15 cellular contexts compared by ENCODE assay signal in genomic region chr20:2315440-2315778, GRCh38. TPM values are rescaled to one million over a fixed set of nuclear protein-coding genes. Genes with fewer than 3 reads are reported as not detected.
"Had no signal": no experiment of that assay in that cellular context is flagged by ENCODE, and none has a peak within 500 bp of the region (broad histone marks: within the 10 kb centered on the region; RNA-seq: fewer than 3 reads in every experiment).

No MANE protein-coding gene starts in this region.

- H3K4me3 Mint-ChIP-seq: activated B cell treated with CpG ODN at 0.5 μM for 24 hours; activated CD8-positive, alpha-beta T cell treated with anti-CD3 and anti-CD28 coated beads for 36 hours; activated T-cell treated with anti-CD3 and anti-CD28 coated beads, Interleukin-2, amount 50 U/mL, for 4 hours; neural progenitor cell; stimulated activated naive B cell treated with anti-CD40 and anti-IgM and Interleukin-4, amounts not matched to agents 10 μg/mL and 1 μg/mL and 100 μg/mL, for 72 hours; T-helper 2 cell treated with Interferon-gamma antibody and Interleukin-4, amounts not matched to agents 5 μg/mL and 100 μg/mL, for 36 hours had no signal

- H3K4me1 Mint-ChIP-seq: activated B cell treated with CpG ODN at 0.5 μM for 24 hours; stimulated activated naive B cell treated with anti-CD40 and anti-IgM and Interleukin-4, amounts not matched to agents 10 μg/mL and 1 μg/mL and 100 μg/mL, for 72 hours had no signal

- H3K4me3 ChIP-seq: adrenal gland, neural progenitor cell, tibial nerve had no signal

- H3K27me3 ChIP-seq: adrenal gland, neural progenitor cell, tibial nerve had no signal

- ATAC-seq: activated CD8-positive, alpha-beta T cell treated with anti-CD3 and anti-CD28 coated beads for 36 hours; activated T-cell treated with anti-CD3 and anti-CD28 coated beads, Interleukin-2, amount 50 U/mL, for 4 hours; stimulated activated naive B cell treated with anti-CD40 and anti-IgM and Interleukin-4, amounts not matched to agents 10 μg/mL and 1 μg/mL and 100 μg/mL, for 72 hours had no signal

- H3K36me3 ChIP-seq: adrenal gland, neural progenitor cell, tibial nerve had no signal

- H3K27me3 Mint-ChIP-seq: activated B cell treated with CpG ODN at 0.5 μM for 24 hours had no signal

- DNase-seq: activated B cell treated with CpG ODN at 0.5 μM for 24 hours; activated CD4-positive, alpha-beta T cell treated with anti-CD3 and anti-CD28 coated beads for 48 hours; activated CD8-positive, alpha-beta T cell treated with anti-CD3 and anti-CD28 coated beads for 36 hours; activated effector memory CD4-positive, alpha-beta T cell treated with Interleukin-2 at 50 U/mL for 16 hours; activated naive CD4-positive, alpha-beta T cell treated with anti-CD3 and anti-CD28 coated beads, Interleukin-2, amount 50 U/mL, for 16 hours; activated T-cell treated with anti-CD3 and anti-CD28 coated beads, Interleukin-2, amount 50 U/mL, for 4 hours; glutamatergic neuron; stimulated activated CD4-positive, alpha-beta T cell treated with anti-CD3 and anti-CD28 coated beads, Interleukin-2, amount 100 ng/mL, for 48 hours; stimulated activated naive B cell treated with anti-CD40 and anti-IgM and Interleukin-4, amounts not matched to agents 10 μg/mL and 1 μg/mL and 100 μg/mL, for 72 hours had no signal

- H3K79me2 ChIP-seq: parathyroid adenoma had no signal

- H3K4me2 ChIP-seq: neural progenitor cell had no signal

- H3K4me1 ChIP-seq: adrenal gland, neural progenitor cell, parathyroid adenoma had no signal

- H3K27ac ChIP-seq: neural progenitor cell, parathyroid adenoma had no signal

- H3K9me3 Mint-ChIP-seq: neural progenitor cell; T-helper 2 cell treated with Interferon-gamma antibody and Interleukin-4, amounts not matched to agents 5 μg/mL and 100 μg/mL, for 36 hours had no signal

- H2AFZ ChIP-seq: neural progenitor cell, parathyroid adenoma had no signal

- H3K36me3 Mint-ChIP-seq: neural progenitor cell; stimulated activated naive B cell treated with anti-CD40 and anti-IgM and Interleukin-4, amounts not matched to agents 10 μg/mL and 1 μg/mL and 100 μg/mL, for 72 hours had no signal

- H3K27ac Mint-ChIP-seq: activated B cell treated with CpG ODN at 0.5 μM for 24 hours; activated CD8-positive, alpha-beta T cell treated with anti-CD3 and anti-CD28 coated beads for 36 hours; neural progenitor cell; stimulated activated naive B cell treated with anti-CD40 and anti-IgM and Interleukin-4, amounts not matched to agents 10 μg/mL and 1 μg/mL and 100 μg/mL, for 72 hours; T-helper 2 cell treated with Interferon-gamma antibody and Interleukin-4, amounts not matched to agents 5 μg/mL and 100 μg/mL, for 36 hours had no signal

- H3K9me3 ChIP-seq: adrenal gland had no signal

RNA-seq across cellular contexts. Expression of gene TGM3, which starts 19.6 kb away (rescaled TPM):
- total RNA-seq: activated B cell treated with CpG ODN at 0.5 μM for 24 hours; activated CD8-positive, alpha-beta T cell treated with anti-CD3 and anti-CD28 coated beads for 36 hours; cardiac septum; tibial nerve had no signal
